In genomic region chr16:85613609-85614337, GRCh38 we compare ENCODE assay signal across 8 cellular contexts.
DNase-seq lines count a peak whose midpoint lies in the region; ATAC-seq and TF ChIP-seq lines count a peak whose summit lies in the region.

No MANE protein-coding gene starts in this region.

- peak overlapping the region; percentile 81; the same call in 1 of the 2 replicates for H3K9ac ChIP-seq in iPS-20b (ENCODE audit: low read depth, low read length)

- no peak overlapping the region for H2AFZ ChIP-seq in ACC112 (ENCODE audit: low read length, unreplicated experiment)

- H3K27ac ChIP-seq in ACC112 (ENCODE audit: low read depth, low read length) (no peak overlapping the region), iPS-20b (ENCODE audit: low read length) (no peak overlapping the region)

- peaks cover 54% of the 10 kb centered on the region for H3K4me1 Mint-ChIP-seq in stimulated activated effector memory CD8-positive, alpha-beta T cell treated with anti-CD3 and anti-CD28 coated beads, Interleukin-12 subunit alpha, Interleukin-12 subunit beta, amount 100 ng/mL, for 72 hours

- peaks cover 12% of the 10 kb centered on the region for H3K36me3 Mint-ChIP-seq in stimulated activated effector memory CD8-positive, alpha-beta T cell treated with anti-CD3 and anti-CD28 coated beads, Interleukin-12 subunit alpha, Interleukin-12 subunit beta, amount 100 ng/mL, for 72 hours

- ATAC-seq in stimulated activated effector memory CD8-positive, alpha-beta T cell treated with anti-CD3 and anti-CD28 coated beads, Interleukin-12 subunit alpha, Interleukin-12 subunit beta, amount 100 ng/mL, for 72 hours: no peak
- ATAC-seq in HG02938 (IDR thresholded peaks at IDR 0.05; ENCODE audit: unreplicated experiment): no peak

- H3K4me3 Mint-ChIP-seq in stimulated activated effector memory CD8-positive, alpha-beta T cell treated with anti-CD3 and anti-CD28 coated beads, Interleukin-12 subunit alpha, Interleukin-12 subunit beta, amount 100 ng/mL, for 72 hours: peak overlapping the region; percentile 68

- peaks cover 10% of the 10 kb centered on the region for H3K79me2 ChIP-seq in ACC112 (ENCODE audit: control insufficient read depth, insufficient read depth, low read length, unreplicated experiment)

- H3K4me3 ChIP-seq in ACC112 (ENCODE audit: low read depth, low read length) (peak overlapping the region; percentile 79), GM12875 (ENCODE audit: low read depth, low read length) (peak overlapping the region; percentile 80), iPS-20b (ENCODE audit: low read length) (peak overlapping the region; percentile 77)

- no peak for TF ChIP-seq CTCF in GM12875 (IDR thresholded peaks at IDR 0.05; ENCODE audit: borderline replicate concordance, insufficient read depth, low read depth, low read length)
- TF ChIP-seq CTCF in GM13977 (IDR thresholded peaks at IDR 0.05; ENCODE audit: extremely low read depth, insufficient read depth, missing control alignments): no peak

- H3K27ac Mint-ChIP-seq in stimulated activated effector memory CD8-positive, alpha-beta T cell treated with anti-CD3 and anti-CD28 coated beads, Interleukin-12 subunit alpha, Interleukin-12 subunit beta, amount 100 ng/mL, for 72 hours: no peak overlapping the region

- H3K9me3 ChIP-seq in iPS-20b (ENCODE audit: insufficient read depth, low read depth, low read length): no peaks in the 10 kb centered on the region

- H3K9me3 Mint-ChIP-seq in stimulated activated effector memory CD8-positive, alpha-beta T cell treated with anti-CD3 and anti-CD28 coated beads, Interleukin-12 subunit alpha, Interleukin-12 subunit beta, amount 100 ng/mL, for 72 hours: no peaks in the 10 kb centered on the region

- H3K4me1 ChIP-seq in ACC112 (ENCODE audit: control insufficient read depth, insufficient read depth, low read length, unreplicated experiment): peaks cover 16% of the 10 kb centered on the region
- H3K4me1 ChIP-seq in iPS-20b (ENCODE audit: insufficient read depth, low read length): peaks cover 20% of the 10 kb centered on the region

- H3K36me3 ChIP-seq in ACC112 (ENCODE audit: insufficient read depth, low read length) (no peaks in the 10 kb centered on the region), iPS-20b (ENCODE audit: insufficient read depth, low read depth, low read length) (peaks cover 19% of the 10 kb centered on the region)

- no peaks in the 10 kb centered on the region for H3K27me3 ChIP-seq in ACC112 (ENCODE audit: insufficient read depth, low read length)
- peaks cover 25% of the 10 kb centered on the region; the same call in 1 of the 2 replicates for H3K27me3 ChIP-seq in iPS-20b (ENCODE audit: insufficient read depth, low read length)

- DNase-seq in NCI-H82 (lab: John Stamatoyannopoulos, UW) (peak; percentile 88), anterior cingulate cortex (lab: John Stamatoyannopoulos, UW) (peak in 32 of 58 donors; percentile 15 to 68 (median 36)), GM13977 (ENCODE audit: low spot score) (no peak)
- peak in 1 of 2 donors; percentile 56 for DNase-seq in stimulated activated effector memory CD8-positive, alpha-beta T cell treated with anti-CD3 and anti-CD28 coated beads, Interleukin-12 subunit alpha, Interleukin-12 subunit beta, amount 100 ng/mL, for 72 hours (ENCODE audit: low spot score in 2 of 2)

- in situ Hi-C loops in GM13977 (cut with MboI; ENCODE audit: low pct_unique_long_range_greater_than_20kb, low sequenced_read_pairs, unreplicated experiment): no loop called here
